In genomic region chr21:39387461-39388037, GRCh38 we compare ENCODE assay signal across 8 cellular contexts. TPM values are rescaled to one million over a fixed set of nuclear protein-coding genes. Genes with fewer than 3 reads are reported as not detected.
A peak's percentile ranks its signal among the peaks of the same experiment; 100 is the strongest.
DNase-seq lines count a peak whose midpoint lies in the region; FAIRE-seq and TF ChIP-seq lines count a peak whose summit lies in the region.

No MANE protein-coding gene starts in this region.

- DNase-seq in GM13977 (ENCODE audit: low spot score) (peak; percentile 97), HT-29 (ENCODE audit: low spot score) (peak; percentile 59), NT2/D1 (ENCODE audit: low read depth, low spot score) (peak; percentile 98), endothelial cell of umbilical vein (ENCODE audit: low read depth, low spot score) (peak; percentile 88), mesothelial cell of epicardium (ENCODE audit: low spot score in 2 of 2, unreplicated experiment in 2 of 2) (peak; percentile 93 to 97), WERI-Rb-1 (no peak)
- peak; percentile 93 for DNase-seq in activated CD8-positive, alpha-beta memory T cell treated with anti-CD3 and anti-CD28 coated beads, Interleukin-2, amount 50 U/mL, for 4 hours
- DNase-seq in stimulated activated CD8-positive, alpha-beta memory T cell treated with anti-CD3 and anti-CD28 coated beads, Interleukin-15, amount 100 ng/mL, for 24 hours (ENCODE audit: low read depth): peak; percentile 89

- H3K36me3 Mint-ChIP-seq in mesothelial cell of epicardium: peaks cover 10% of the 10 kb centered on the region

- H4K20me1 ChIP-seq in endothelial cell of umbilical vein (replicated peaks; ENCODE audit: control insufficient read depth, extremely low read depth, insufficient read depth, low read length): no peaks in the 10 kb centered on the region

- peak overlapping the region; percentile 76 for H3K4me3 Mint-ChIP-seq in mesothelial cell of epicardium

- TF ChIP-seq CTCF in GM13977 (IDR thresholded peaks at IDR 0.05; ENCODE audit: extremely low read depth, insufficient read depth, missing control alignments) (no peak), endothelial cell of umbilical vein (IDR thresholded peaks at IDR 0.05; ENCODE audit: extremely low read depth in 1 of 2, insufficient read depth in 1 of 2, low read depth in 1 of 2, low read length in 2 of 2) (no peak), mesothelial cell of epicardium (IDR thresholded peaks at IDR 0.05; ENCODE audit: unreplicated experiment) (no peak), WERI-Rb-1 (IDR thresholded peaks at IDR 0.05; ENCODE audit: low read depth, low read length) (no peak)

- intact Hi-C loops in endothelial cell of umbilical vein (cut with micrococcal nuclease): loop anchor here (1.0 kb wide), 5 partner anchors 14 to 204 kb away; partner anchors contain the start of genes BRWD1, LCA5L and PSMG1

- H3K9ac ChIP-seq in NT2/D1 (ENCODE audit: insufficient read length, low read depth): peak overlapping the region; percentile 58
- peak overlapping the region; percentile 7 for H3K9ac ChIP-seq in endothelial cell of umbilical vein (replicated peaks; ENCODE audit: extremely low read depth, insufficient read depth, low read length)

- H3K4me1 Mint-ChIP-seq in mesothelial cell of epicardium: peaks cover 19% of the 10 kb centered on the region

- H3K27ac Mint-ChIP-seq in mesothelial cell of epicardium: peak overlapping the region; percentile 94

- H3K27me3 ChIP-seq in NT2/D1 (ENCODE audit: insufficient read depth, insufficient read length): no peaks in the 10 kb centered on the region
- H3K27me3 ChIP-seq in endothelial cell of umbilical vein (ENCODE audit: control insufficient read depth in 2 of 2, insufficient read depth in 2 of 2, low read length in 2 of 2): no peaks in the 10 kb centered on the region
- no peaks in the 10 kb centered on the region for H3K27me3 ChIP-seq in WERI-Rb-1 (ENCODE audit: insufficient read depth, low read depth, severe bottlenecking)

- no peaks in the 10 kb centered on the region for H3K27me3 Mint-ChIP-seq in mesothelial cell of epicardium (ENCODE audit: low read depth)

- peaks cover 24% of the 10 kb centered on the region for H3K4me1 ChIP-seq in NT2/D1 (ENCODE audit: insufficient read depth, insufficient read length)
- H3K4me1 ChIP-seq in endothelial cell of umbilical vein (ENCODE audit: control insufficient read depth, extremely low read depth, insufficient read depth, low read length): peaks cover 23% of the 10 kb centered on the region

- CTCF ChIA-PET in endothelial cell of umbilical vein (lab: Charles Lee): interaction anchor here (0.6 to 1.9 kb wide), 29 partner anchors 10 to 654 kb away, joined by 3 to 37 read pairs (median 5); partner anchors contain the start of genes HMGN1 and PSMG1

- peak overlapping the region; percentile 24 for H3K27ac ChIP-seq in endothelial cell of umbilical vein (ENCODE audit: insufficient read depth, low read depth, low read length)
- no peak overlapping the region for H3K27ac ChIP-seq in WERI-Rb-1

- H3K9me3 Mint-ChIP-seq in mesothelial cell of epicardium: no peaks in the 10 kb centered on the region

- dilution Hi-C loops in endothelial cell of umbilical vein (cut with MboI; ENCODE audit: extremely low pct_ligation_motif_present, low sequenced_read_pairs): no loop called here

- POLR2A ChIA-PET in endothelial cell of umbilical vein (lab: Charles Lee): interaction anchor here (0.6 to 1.6 kb wide), 5 partner anchors 25 to 951 kb away, joined by 3 to 7 read pairs (median 4); partner anchors contain the start of genes HMGN1 and PSMG1

- no peaks in the 10 kb centered on the region for H3K9me1 ChIP-seq in endothelial cell of umbilical vein (replicated peaks; ENCODE audit: control insufficient read depth, extremely low read depth, insufficient read depth, low read length)

- H3K4me3 ChIP-seq in NT2/D1 (ENCODE audit: insufficient read length, low read depth): peak overlapping the region; percentile 27
- H3K4me3 ChIP-seq in endothelial cell of umbilical vein (replicated peaks in 1 of 3; ENCODE audit: insufficient read depth in 1 of 3, low read depth in 1 of 3, low read length in 3 of 3): peak overlapping the region; percentile 26 to 62 (median 30)
- H3K4me3 ChIP-seq in WERI-Rb-1 (ENCODE audit: low read depth, low read length): no peak overlapping the region

- in situ Hi-C loops in GM13977 (cut with MboI; ENCODE audit: low pct_unique_long_range_greater_than_20kb, low sequenced_read_pairs, unreplicated experiment): loop anchor here (25.0 kb wide), 1 partner anchor 200 kb away; the partner anchor contains the start of gene PSMG1

- peak overlapping the region; percentile 81 for H3K4me2 ChIP-seq in endothelial cell of umbilical vein (ENCODE audit: insufficient read depth, low read length)

- TF ChIP-seq POLR2A in endothelial cell of umbilical vein (IDR thresholded peaks at IDR 0.05; ENCODE audit: low read depth, low read length): peak; percentile 53

- peak; percentile 83 for FAIRE-seq in endothelial cell of umbilical vein (lab: Jason Lieb, UNC)

- H3K9me3 ChIP-seq in NT2/D1 (ENCODE audit: insufficient read depth, low read length) (no peaks in the 10 kb centered on the region), endothelial cell of umbilical vein (replicated peaks; ENCODE audit: control insufficient read depth, insufficient read depth, low read length) (no peaks in the 10 kb centered on the region), WERI-Rb-1 (ENCODE audit: severe bottlenecking) (no peaks in the 10 kb centered on the region)

- no TSS peak for BruUV-seq in endothelial cell of umbilical vein (replicated peaks; lab: Mats Ljungman, UMichigan)

- peaks cover 30% of the 10 kb centered on the region for H3K36me3 ChIP-seq in NT2/D1 (ENCODE audit: insufficient read depth, insufficient read length, low read length)
- peaks cover 7 to 9% of the 10 kb centered on the region in 2 experiments for H3K36me3 ChIP-seq in endothelial cell of umbilical vein (ENCODE audit: control insufficient read depth in 2 of 2, extremely low read depth in 1 of 2, insufficient read depth in 2 of 2, low read length in 2 of 2)
- H3K36me3 ChIP-seq in WERI-Rb-1: peaks cover 18% of the 10 kb centered on the region

- H2AFZ ChIP-seq in endothelial cell of umbilical vein (ENCODE audit: low read depth, low read length): peak overlapping the region; percentile 49

- H3K79me2 ChIP-seq in endothelial cell of umbilical vein (ENCODE audit: control insufficient read depth, insufficient read depth, low read length): peaks cover 34% of the 10 kb centered on the region

TF ChIP-seq in endothelial cell of umbilical vein, 7 proteins besides CTCF, POLR2A, EP300 and RAD21:
- TF ChIP-seq EZH2 (IDR thresholded peaks at IDR 0.05; ENCODE audit: borderline replicate concordance, low read depth, low read length, severe bottlenecking): no peak
- no peak for TF ChIP-seq JUN (IDR thresholded peaks at IDR 0.05; ENCODE audit: borderline replicate concordance, insufficient read depth, insufficient read length, low read depth)

RNA-seq across cellular contexts. Expression of gene HMGN1, which starts 38.7 kb away (rescaled TPM):
- 132 and 165 TPM in 2 replicates for total RNA-seq in HT-29 (2014; rRNA removed; shearing (Covaris generic))
- total RNA-seq in endothelial cell of umbilical vein (360 and 389 TPM in 2 replicates), mesothelial cell of epicardium (459 to 483 TPM (median 479 TPM) in 3 replicates)
- 106 and 162 TPM in 2 replicates for polyA plus RNA-seq in endothelial cell of umbilical vein
- 154 and 164 TPM in 2 replicates for polyA plus RNA-seq in endothelial cell of umbilical vein (2011; cell fraction: cytosol; rRNA removed)
- polyA plus RNA-seq in endothelial cell of umbilical vein (2011; cell fraction: nucleus; rRNA removed): 129 and 212 TPM in 2 replicates
- polyA plus RNA-seq in endothelial cell of umbilical vein (2012): 355 and 419 TPM in 2 replicates
- 65.5 and 67.3 TPM in 2 replicates for polyA minus RNA-seq in endothelial cell of umbilical vein
- 122 TPM for polyA minus RNA-seq in endothelial cell of umbilical vein (2011; cell fraction: cytosol; rRNA and poly(A)+ RNA removed)
- polyA minus RNA-seq in endothelial cell of umbilical vein (2011; cell fraction: nucleus; rRNA and poly(A)+ RNA removed): 45.8 and 58.5 TPM in 2 replicates

RNA-seq across cellular contexts. Expression of gene LCA5L, which starts 58.0 kb away (rescaled TPM):
- total RNA-seq in HT-29 (2014; rRNA removed; shearing (Covaris generic)): 0.81 TPM in 1 of 2 replicates, not detected in the other
- 1.0 and 1.2 TPM in 2 replicates for total RNA-seq in endothelial cell of umbilical vein
- 0.26 and 0.38 TPM in 2 replicates for polyA plus RNA-seq in endothelial cell of umbilical vein
- 0.23 and 0.37 TPM in 2 replicates for polyA plus RNA-seq in endothelial cell of umbilical vein (2011; cell fraction: cytosol; rRNA removed)
- 0.60 and 0.74 TPM in 2 replicates for polyA plus RNA-seq in endothelial cell of umbilical vein (2011; cell fraction: nucleus; rRNA removed)
- polyA plus RNA-seq in endothelial cell of umbilical vein (2012): 0.30 and 0.70 TPM in 2 replicates
- polyA minus RNA-seq in endothelial cell of umbilical vein: 0.06 and 1.3 TPM in 2 replicates
- polyA minus RNA-seq in endothelial cell of umbilical vein (2011; cell fraction: cytosol; rRNA and poly(A)+ RNA removed): not detected
- polyA minus RNA-seq in endothelial cell of umbilical vein (2011; cell fraction: nucleus; rRNA and poly(A)+ RNA removed): 1.1 TPM in 1 of 2 replicates, not detected in the other
- 0.86 to 1.6 TPM (median 1.3 TPM) in 3 replicates for total RNA-seq in mesothelial cell of epicardium
